In the genomic region with DNA sequence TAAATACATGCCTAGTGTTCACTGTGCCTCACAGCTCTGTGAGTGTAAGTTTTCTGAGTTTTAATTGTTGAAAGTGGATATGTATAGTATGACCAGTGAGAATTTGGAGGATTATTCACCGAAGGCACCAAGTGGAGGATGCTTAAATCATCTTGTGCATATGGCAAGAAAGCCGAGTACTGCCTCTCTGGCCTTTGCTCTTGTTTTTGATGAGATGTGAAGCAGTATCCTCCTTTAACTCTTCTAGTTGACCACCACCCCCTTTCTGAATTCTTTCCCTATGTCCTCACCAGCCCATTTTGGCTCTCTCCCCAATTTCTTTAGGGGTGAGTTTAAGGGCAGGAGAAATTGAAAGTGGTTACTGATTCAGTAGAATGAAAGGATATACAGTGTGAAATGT, we compare ENCODE assay signal across 14 cellular contexts.
DNase-seq lines count a peak whose midpoint lies in the region; ATAC-seq and TF ChIP-seq lines count a peak whose summit lies in the region.
"Had no signal": no experiment of that assay in that cellular context is flagged by ENCODE, and none has a peak within 500 bp of the region (broad histone marks: within the 10 kb centered on the region; RNA-seq: fewer than 3 reads in every experiment).

No MANE protein-coding gene starts in this region.

- no peaks in the 10 kb centered on the region for H3K9me3 ChIP-seq in ovary
- H3K9me3 ChIP-seq: spleen had no signal

- H3K4me3 ChIP-seq in AG10803 (ENCODE audit: low read length) (no peak overlapping the region), fibroblast of pulmonary artery (replicated peaks; ENCODE audit: low read depth, low read length) (no peak overlapping the region), ovary (no peak overlapping the region)
- H3K4me3 ChIP-seq: GM12878, lung, spleen had no signal

- H3K4me1 ChIP-seq in ovary (ENCODE audit: insufficient read depth), result peaks cover 23% of the 10 kb centered on the region

- TF ChIP-seq EP300 in ovary (IDR thresholded peaks at IDR 0.05), result no peak

- 10 to 29% (median 11%) methylated on average over 2 of the region's 2 CpGs for WGBS in ovary, 3 donors

- DNase-seq in AG10803 (ENCODE audit: low read depth) (peak; percentile 92), RPMI7951 (ENCODE audit: low read depth) (peak; percentile 87), fibroblast of pulmonary artery (ENCODE audit: low read depth) (peak; percentile 83), sciatic nerve (ENCODE audit: low spot score) (no peak), substantia nigra (lab: John Stamatoyannopoulos, UW) (no peak), ovary (no peak), NCI-H2227 (lab: John Stamatoyannopoulos, UW; ENCODE audit: unreplicated experiment) (no peak)
- DNase-seq: activated CD8-positive, alpha-beta T cell treated with anti-CD3 and anti-CD28 coated beads, Interleukin-2, amount 10 ng/mL, durations not matched to agents 7 days and 5 days; activated naive CD8-positive, alpha-beta T cell treated with anti-CD3 and anti-CD28 coated beads, Interleukin-2, amount 10 ng/mL, durations not matched to agents 7 days and 5 days; NCI-H2227 treated with DMSO at 0.1 percent for 48 hours; spleen had no signal

- intact Hi-C loops in sciatic nerve (cut with DNase I) (no loop called here), ovary (cut with DNase I) (loop anchor here in 1 of 4 donors (10.0 kb wide), 2 partner anchors 45 to 75 kb away; no protein-coding TSS in a partner anchor)

- peak; percentile 3 for ATAC-seq in sciatic nerve
- no peak for ATAC-seq in GM21447 (IDR thresholded peaks at IDR 0.05; ENCODE audit: unreplicated experiment)
- ATAC-seq: activated CD8-positive, alpha-beta T cell treated with anti-CD3 and anti-CD28 coated beads, Interleukin-2, amount 10 ng/mL, durations not matched to agents 7 days and 5 days; GM12878 had no signal

- TF ChIP-seq CTCF in AG10803 (conservative IDR thresholded peaks at IDR 0.05; ENCODE audit: low read length) (no peak), fibroblast of pulmonary artery (IDR thresholded peaks at IDR 0.05; ENCODE audit: low read length, missing control alignments) (no peak), ovary (IDR thresholded peaks at IDR 0.05) (no peak)

- TF ChIP-seq POLR2A in ovary (IDR thresholded peaks at IDR 0.05), result no peak

- H3K27me3 ChIP-seq in ovary, result no peaks in the 10 kb centered on the region
- H3K27me3 ChIP-seq: spleen had no signal

- H3K27ac ChIP-seq in substantia nigra (ENCODE audit: low read depth, low read length, poor library complexity, severe bottlenecking) (no peak overlapping the region), ovary (no peak overlapping the region)

- H3K36me3 ChIP-seq in ovary, result no peaks in the 10 kb centered on the region

Comparison
In these comparisons a context has a peak if more than half of its experiments do, and no peak if none do; other contexts are left out.
1. DNase-seq: peak in AG10803 (single experiment), RPMI7951 (single experiment) and fibroblast of pulmonary artery (single experiment); none in sciatic nerve (single experiment), substantia nigra (0 of 49), ovary (0 of 5) and NCI-H2227 (single experiment).